ENCODE assay signal across 8 cellular contexts in genomic region chr14:71932229-71932951, GRCh38. TPM values are rescaled to one million over a fixed set of nuclear protein-coding genes. Genes with fewer than 3 reads are reported as not detected.
DNase-seq lines count a peak whose midpoint lies in the region; ATAC-seq and TF ChIP-seq lines count a peak whose summit lies in the region.

Gene RGS6, plus strand, starts transcription at chr14:71932429.

- intact Hi-C loops in mammary epithelial cell (cut with micrococcal nuclease) (loop anchor here (1.0 to 2.0 kb wide), 2 partner anchors 78 to 360 kb away; no protein-coding TSS in a partner anchor), left lung (cut with DNase I) (no loop called here)

- no peaks in the 10 kb centered on the region for H3K9me3 ChIP-seq in mammary epithelial cell (replicated peaks; ENCODE audit: insufficient read depth, low read length)
- no peaks in the 10 kb centered on the region for H3K9me3 ChIP-seq in left lung

- peak within 1 kb of the TSS; percentile 46 for H3K27ac Mint-ChIP-seq in stimulated activated naive CD8-positive, alpha-beta T cell treated with anti-CD3 and anti-CD28 coated beads, Interleukin-15, Interleukin-2, amounts not matched to agents 100 ng/mL and 50 ng/mL, for 24 hours

- peaks cover 67% of the 10 kb centered on the region for H3K27me3 Mint-ChIP-seq in stimulated activated naive CD8-positive, alpha-beta T cell treated with anti-CD3 and anti-CD28 coated beads, Interleukin-15, Interleukin-2, amounts not matched to agents 100 ng/mL and 50 ng/mL, for 24 hours

- H3K4me3 Mint-ChIP-seq in stimulated activated naive CD8-positive, alpha-beta T cell treated with anti-CD3 and anti-CD28 coated beads, Interleukin-15, Interleukin-2, amounts not matched to agents 100 ng/mL and 50 ng/mL, for 24 hours: peak within 1 kb of the TSS; percentile 56

- H3K4me2 ChIP-seq in mammary epithelial cell (ENCODE audit: insufficient read depth, low read depth, low read length): peak within 1 kb of the TSS; percentile 87

- WGBS in mammary epithelial cell (ENCODE audit: low coverage, missing lambda C conversion rate): 0% methylated on average over 8 of the region's 92 CpGs

- H3K4me1 ChIP-seq in mammary epithelial cell (ENCODE audit: insufficient read depth, low read length) (no peaks in the 10 kb centered on the region), left lung (peaks cover 0 to 18% of the 10 kb centered on the region in 2 donors)

- CTCF ChIA-PET in mammary epithelial cell (lab: Charles Lee; ENCODE audit: low non-redundant PET): no interaction called here

- peak; percentile 1 for DNase-seq in stimulated activated naive CD4-positive, alpha-beta T cell treated with Interleukin-2 at 50 U/mL for 16 hours (lab: John Stamatoyannopoulos, UW)
- no peak for DNase-seq in stimulated activated naive CD4-positive, alpha-beta T cell (lab: John Stamatoyannopoulos, UW)
- DNase-seq in NCI-H526 treated with DMSO at 0.1 percent for 48 hours (lab: John Stamatoyannopoulos, UW): peak; percentile 63
- peak; percentile 70 for DNase-seq in mammary epithelial cell
- peak; percentile 37 to 83 for DNase-seq in left lung
- DNase-seq in activated effector memory CD4-positive, alpha-beta T cell treated with anti-CD3 and anti-CD28 coated beads, Interleukin-2, amount 50 U/mL, for 16 hours: no peak
- DNase-seq in inferior parietal cortex (ENCODE audit: extremely low spot score): no peak

- H3K27ac ChIP-seq in mammary epithelial cell (ENCODE audit: insufficient read depth, low read depth, low read length) (no peak within 1 kb of the TSS), left lung (no peak within 1 kb of the TSS)

- no peaks in the 10 kb centered on the region for H3K36me3 ChIP-seq in mammary epithelial cell (ENCODE audit: insufficient read depth, low read length)
- H3K36me3 ChIP-seq in left lung: no peaks in the 10 kb centered on the region

- no peaks in the 10 kb centered on the region for H3K9me3 Mint-ChIP-seq in stimulated activated naive CD8-positive, alpha-beta T cell treated with anti-CD3 and anti-CD28 coated beads, Interleukin-15, Interleukin-2, amounts not matched to agents 100 ng/mL and 50 ng/mL, for 24 hours

- peak within 1 kb of the TSS; percentile 76 for H2AFZ ChIP-seq in mammary epithelial cell (ENCODE audit: low read depth, low read length)

- H3K4me1 Mint-ChIP-seq in stimulated activated naive CD8-positive, alpha-beta T cell treated with anti-CD3 and anti-CD28 coated beads, Interleukin-15, Interleukin-2, amounts not matched to agents 100 ng/mL and 50 ng/mL, for 24 hours (ENCODE audit: low read depth): peaks cover 21% of the 10 kb centered on the region

- no peaks in the 10 kb centered on the region for H3K79me2 ChIP-seq in mammary epithelial cell (ENCODE audit: insufficient read depth, low read length)

- in situ Hi-C loops in mammary epithelial cell (cut with MboI; ENCODE audit: low sequenced_read_pairs in 2 of 2): no loop called here

- H3K4me3 ChIP-seq in mammary epithelial cell (replicated peaks in 1 of 3; ENCODE audit: insufficient read depth in 1 of 3, low read depth in 2 of 3, low read length in 3 of 3) (peak within 1 kb of the TSS; percentile 11 to 20 (median 11)), left lung (peak within 1 kb of the TSS in 1 of 2 donors; percentile 27)

- no peaks in the 10 kb centered on the region for H4K20me1 ChIP-seq in mammary epithelial cell (ENCODE audit: insufficient read depth, low read length)

- H3K9ac ChIP-seq in mammary epithelial cell (ENCODE audit: insufficient read depth, low read length): no peak within 1 kb of the TSS

- TF ChIP-seq CTCF in mammary epithelial cell (conservative IDR thresholded peaks at IDR 0.05 in 1 of 2, IDR thresholded peaks at IDR 0.05 in 1 of 2; ENCODE audit: extremely low read depth in 1 of 2, insufficient read depth in 1 of 2, low read depth in 1 of 2, low read length in 2 of 2) (peak in 1 of 2 donors; percentile 39), left lung (IDR thresholded peaks at IDR 0.05) (no peak)

- peaks cover 22% of the 10 kb centered on the region for H3K27me3 ChIP-seq in mammary epithelial cell (ENCODE audit: insufficient read depth, low read length)
- peaks cover 39 to 65% of the 10 kb centered on the region in 2 donors for H3K27me3 ChIP-seq in left lung

- BruUV-seq in mammary epithelial cell (replicated peaks; lab: Mats Ljungman, UMichigan): no TSS peak

- dilution Hi-C loops in mammary epithelial cell (cut with HindIII; ENCODE audit: low sequenced_read_pairs): no loop called here

- no peaks in the 10 kb centered on the region for H3K36me3 Mint-ChIP-seq in stimulated activated naive CD8-positive, alpha-beta T cell treated with anti-CD3 and anti-CD28 coated beads, Interleukin-15, Interleukin-2, amounts not matched to agents 100 ng/mL and 50 ng/mL, for 24 hours (ENCODE audit: low read depth)

- ATAC-seq in left lung: peak; percentile 99

RNA-seq across cellular contexts. Expression of gene RGS6, which starts in this region (rescaled TPM):
- total RNA-seq in mammary epithelial cell: not detected
- polyA plus RNA-seq in mammary epithelial cell: not detected
- polyA minus RNA-seq in mammary epithelial cell: not detected
- total RNA-seq in left lung: under 1 TPM; 0.12 to 0.71 TPM

Comparison
In these comparisons a context has a peak if more than half of its experiments do, and no peak if none do; other contexts are left out.
1. DNase-seq: peak in stimulated activated naive CD4-positive, alpha-beta T cell treated with Interleukin-2 at 50 U/mL for 16 hours (single experiment) and NCI-H526 treated with DMSO at 0.1 percent for 48 hours (single experiment); none in stimulated activated naive CD4-positive, alpha-beta T cell (0 of 6), activated effector memory CD4-positive, alpha-beta T cell treated with anti-CD3 and anti-CD28 coated beads, Interleukin-2, amount 50 U/mL, for 16 hours (single experiment) and inferior parietal cortex (single experiment).
2. Peak in DNase-seq, H3K4me3 ChIP-seq and H3K4me2 ChIP-seq in mammary epithelial cell; RNA of the gene not detected or under 1 TPM.
3. Peak in DNase-seq and ATAC-seq in left lung; RNA of the gene not detected or under 1 TPM.